Comparison of ENCODE assay signal across 14 cellular contexts in the genomic region with DNA sequence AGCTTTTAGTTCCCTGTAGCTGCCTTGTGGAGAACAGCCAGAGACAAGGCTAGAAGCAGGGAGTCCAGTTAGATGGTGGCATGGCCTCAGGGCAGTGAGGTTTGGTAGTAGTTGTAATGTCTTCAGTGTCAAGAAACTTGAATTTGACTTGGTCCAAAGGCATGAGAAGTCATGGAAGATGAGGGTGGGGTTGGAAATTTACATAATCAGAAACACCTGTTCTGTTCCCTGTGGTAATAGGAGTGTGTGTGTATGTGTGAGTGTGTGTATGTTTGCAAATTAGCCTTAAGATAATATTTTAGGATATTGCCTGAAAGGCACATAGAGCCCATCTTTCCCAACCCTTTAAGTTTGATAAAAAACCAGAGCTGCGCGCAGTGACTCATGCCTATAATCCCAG. TPM values are rescaled to one million over a fixed set of nuclear protein-coding genes. Genes with fewer than 3 reads are reported as not detected.
"Had no signal": no experiment of that assay in that cellular context is flagged by ENCODE, and none has a peak within 500 bp of the region (broad histone marks: within the 10 kb centered on the region; RNA-seq: fewer than 3 reads in every experiment).

No MANE protein-coding gene starts in this region.

- H3K4me3 ChIP-seq: lung, stomach, thoracic aorta, vagina had no signal

- H3K9me3 ChIP-seq: neutrophil, stomach, thoracic aorta, vagina had no signal

- H3K36me3 ChIP-seq: neutrophil, stomach, thoracic aorta, vagina had no signal

- H3K27ac ChIP-seq: neutrophil, thoracic aorta, vagina had no signal

- H3K4me1 ChIP-seq: vagina had no signal

- DNase-seq: activated CD4-positive, alpha-beta T cell treated with anti-CD3 and anti-CD28 coated beads, Interleukin-2, amount 50 U/mL, for 4 hours; activated CD4-positive, CD25-positive, alpha-beta regulatory T cell treated with anti-CD3 and anti-CD28 coated beads, Interleukin-2, amount 50 U/mL, for 72 hours; activated effector memory CD4-positive, alpha-beta T cell treated with Interleukin-2 at 50 U/mL for 16 hours; activated T-cell treated with anti-CD3 and anti-CD28 coated beads, Interleukin-2, amount 50 U/mL, for 1 hour; amniotic stem cell; immature natural killer cell; left cardiac atrium; naive thymus-derived CD8-positive, alpha-beta T cell; stomach had no signal

- ATAC-seq: left cardiac atrium; naive thymus-derived CD8-positive, alpha-beta T cell had no signal

- H3K27me3 ChIP-seq: neutrophil, stomach, vagina had no signal

RNA-seq across cellular contexts. Expression of a gene that starts 55.2 kb away (rescaled TPM):
- total RNA-seq: naive thymus-derived CD8-positive, alpha-beta T cell; skeletal muscle tissue had no signal
- polyA plus RNA-seq: immature natural killer cell; naive thymus-derived CD8-positive, alpha-beta T cell had no signal
